In genomic region chr19:715347-715746, GRCh38 we compare ENCODE assay signal across 1 cellular context.
A peak's percentile ranks its signal among the peaks of the same experiment; 100 is the strongest.
TF ChIP-seq lines count a peak whose summit lies in the region.

No MANE protein-coding gene starts in this region.

TF ChIP-seq in HEK293, 187 proteins besides CTCF, POLR2A, EP300 and RAD21 (continued from another document):
- TF ChIP-seq ZBTB6 (tag by site-specific recombination; IDR thresholded peaks at IDR 0.05): no peak
- TF ChIP-seq ZEB2 (tag by site-specific recombination; IDR thresholded peaks at IDR 0.05): no peak
- no peak for TF ChIP-seq SCRT1 (tag by site-specific recombination; IDR thresholded peaks at IDR 0.05; ENCODE audit: borderline replicate concordance)
- TF ChIP-seq ATF2 (tag by site-specific recombination; IDR thresholded peaks at IDR 0.05; ENCODE audit: low read depth): no peak
- no peak for TF ChIP-seq ZBTB21 (tag by site-specific recombination; IDR thresholded peaks at IDR 0.05)
- no peak for TF ChIP-seq PRDM2 (tag by site-specific recombination; IDR thresholded peaks at IDR 0.05; ENCODE audit: borderline replicate concordance)
- TF ChIP-seq ZNF513 (tag by site-specific recombination; IDR thresholded peaks at IDR 0.05): no peak
- no peak for TF ChIP-seq OVOL3 (tag by site-specific recombination; IDR thresholded peaks at IDR 0.05)
- TF ChIP-seq ZFP3 (tag by site-specific recombination; IDR thresholded peaks at IDR 0.05; ENCODE audit: low read depth): no peak
- TF ChIP-seq ZNF548 (tag by site-specific recombination; IDR thresholded peaks at IDR 0.05): no peak
- TF ChIP-seq SETDB1 (IDR thresholded peaks at IDR 0.05; ENCODE audit: insufficient read length, low read length): peak; percentile 90
- no peak for TF ChIP-seq ZNF426 (tag by site-specific recombination; IDR thresholded peaks at IDR 0.05)
- no peak for TF ChIP-seq ZNF571 (tag by site-specific recombination; IDR thresholded peaks at IDR 0.05)
- TF ChIP-seq ZNF624 (tag by site-specific recombination; IDR thresholded peaks at IDR 0.05): peak; percentile 56; the same call in 1 of the 2 replicates
- TF ChIP-seq HOXA7 (CRISPR knock-in tag; IDR thresholded peaks at IDR 0.05; ENCODE audit: borderline replicate concordance): no peak
- TF ChIP-seq, protein P1, sequence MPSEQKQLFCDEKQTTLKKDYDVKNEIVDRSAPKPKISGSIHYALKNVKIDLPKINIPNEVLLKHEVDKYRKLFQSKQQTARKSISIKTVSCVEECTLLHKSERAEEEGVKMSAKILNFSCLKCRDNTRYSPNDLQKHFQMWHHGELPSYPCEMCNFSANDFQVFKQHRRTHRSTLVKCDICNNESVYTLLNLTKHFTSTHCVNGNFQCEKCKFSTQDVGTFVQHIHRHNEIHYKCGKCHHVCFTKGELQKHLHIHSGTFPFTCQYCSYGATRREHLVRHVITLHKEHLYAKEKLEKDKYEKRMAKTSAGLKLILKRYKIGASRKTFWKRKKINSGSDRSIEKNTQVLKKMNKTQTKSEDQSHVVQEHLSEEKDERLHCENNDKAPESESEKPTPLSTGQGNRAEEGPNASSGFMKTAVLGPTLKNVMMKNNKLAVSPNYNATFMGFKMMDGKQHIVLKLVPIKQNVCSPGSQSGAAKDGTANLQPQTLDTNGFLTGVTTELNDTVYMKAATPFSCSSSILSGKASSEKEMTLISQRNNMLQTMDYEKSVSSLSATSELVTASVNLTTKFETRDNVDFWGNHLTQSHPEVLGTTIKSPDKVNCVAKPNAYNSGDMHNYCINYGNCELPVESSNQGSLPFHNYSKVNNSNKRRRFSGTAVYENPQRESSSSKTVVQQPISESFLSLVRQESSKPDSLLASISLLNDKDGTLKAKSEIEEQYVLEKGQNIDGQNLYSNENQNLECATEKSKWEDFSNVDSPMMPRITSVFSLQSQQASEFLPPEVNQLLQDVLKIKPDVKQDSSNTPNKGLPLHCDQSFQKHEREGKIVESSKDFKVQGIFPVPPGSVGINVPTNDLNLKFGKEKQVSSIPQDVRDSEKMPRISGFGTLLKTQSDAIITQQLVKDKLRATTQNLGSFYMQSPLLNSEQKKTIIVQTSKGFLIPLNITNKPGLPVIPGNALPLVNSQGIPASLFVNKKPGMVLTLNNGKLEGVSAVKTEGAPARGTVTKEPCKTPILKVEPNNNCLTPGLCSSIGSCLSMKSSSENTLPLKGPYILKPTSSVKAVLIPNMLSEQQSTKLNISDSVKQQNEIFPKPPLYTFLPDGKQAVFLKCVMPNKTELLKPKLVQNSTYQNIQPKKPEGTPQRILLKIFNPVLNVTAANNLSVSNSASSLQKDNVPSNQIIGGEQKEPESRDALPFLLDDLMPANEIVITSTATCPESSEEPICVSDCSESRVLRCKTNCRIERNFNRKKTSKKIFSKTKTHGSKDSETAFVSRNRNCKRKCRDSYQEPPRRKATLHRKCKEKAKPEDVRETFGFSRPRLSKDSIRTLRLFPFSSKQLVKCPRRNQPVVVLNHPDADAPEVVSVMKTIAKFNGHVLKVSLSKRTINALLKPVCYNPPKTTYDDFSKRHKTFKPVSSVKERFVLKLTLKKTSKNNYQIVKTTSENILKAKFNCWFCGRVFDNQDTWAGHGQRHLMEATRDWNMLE (tag by site-specific recombination; conservative IDR thresholded peaks at IDR 0.05; ENCODE audit: low read depth): no peak
- TF ChIP-seq HOXC10 (CRISPR knock-in tag; IDR thresholded peaks at IDR 0.05): no peak
- TF ChIP-seq TRIM28 (IDR thresholded peaks at IDR 0.05; ENCODE audit: borderline replicate concordance, low read length): peak; percentile 91
- peak; percentile 87 for TF ChIP-seq ZNF623 (tag by site-specific recombination; IDR thresholded peaks at IDR 0.05)
